ENCODE assay signal across 13 cellular contexts in the genomic region with DNA sequence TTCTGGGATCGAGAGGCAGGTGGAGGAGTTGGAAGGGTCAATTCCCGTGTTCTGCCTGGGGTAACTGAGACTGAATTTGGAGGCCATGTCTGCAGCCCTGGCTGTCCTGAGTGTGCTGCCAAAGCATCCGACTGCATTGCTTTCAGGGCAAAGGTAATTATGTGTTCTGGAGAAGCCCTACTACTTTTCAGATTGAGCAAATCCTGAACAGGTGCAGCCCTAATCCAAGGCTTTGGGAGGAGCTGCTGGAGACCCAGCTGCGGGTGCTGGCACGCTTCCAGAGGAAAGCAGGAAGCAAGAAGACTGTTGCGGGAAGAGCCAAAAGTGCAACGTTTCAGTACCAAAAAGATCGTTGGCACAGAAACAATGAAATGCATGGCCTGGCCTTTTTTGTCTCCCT.
DNase-seq lines count a peak whose midpoint lies in the region; ATAC-seq lines count a peak whose summit lies in the region.
"Had no signal": no experiment of that assay in that cellular context is flagged by ENCODE, and none has a peak within 500 bp of the region (broad histone marks: within the 10 kb centered on the region; RNA-seq: fewer than 3 reads in every experiment).

No MANE protein-coding gene starts in this region.

- H3K4me3 ChIP-seq in skeletal muscle cell (ENCODE audit: low read depth, low read length), result no peak overlapping the region
- H3K4me3 ChIP-seq: SJSA1 had no signal

- ATAC-seq in GM21786 (IDR thresholded peaks at IDR 0.05; ENCODE audit: unreplicated experiment), result no peak

- peak; percentile 77 for DNase-seq in NCI-H748 (lab: John Stamatoyannopoulos, UW; ENCODE audit: unreplicated experiment)
- DNase-seq in NCI-H748 treated with DMSO at 0.1 percent for 48 hours (lab: John Stamatoyannopoulos, UW), result no peak
- peak; percentile 18 for DNase-seq in NCI-H1092 (lab: John Stamatoyannopoulos, UW)
- DNase-seq in UCSD-AML1 (lab: John Stamatoyannopoulos, UW; ENCODE audit: unreplicated experiment), result peak; percentile 21
- DNase-seq in skeletal muscle cell (ENCODE audit: low read depth), result peak; percentile 5
- no peak for DNase-seq in effector CD8-positive, alpha-beta T cell (lab: John Stamatoyannopoulos, UW)
- no peak for DNase-seq in activated CD4-positive, alpha-beta T cell treated with anti-CD3 and anti-CD28 coated beads for 1 hour
- DNase-seq: activated gamma-delta T cell treated with Interleukin-2 at 50 U/mL for 16 hours; effector CD4-positive, alpha-beta T cell; MM.1S; NCI-H526 treated with DMSO at 0.1 percent for 48 hours had no signal

Comparison
In these comparisons a context has a peak if more than half of its experiments do, and no peak if none do; other contexts are left out.
1. DNase-seq: peak in NCI-H748 (single experiment), NCI-H1092 (single experiment), UCSD-AML1 (single experiment) and skeletal muscle cell (single experiment); none in NCI-H748 treated with DMSO at 0.1 percent for 48 hours (single experiment), effector CD8-positive, alpha-beta T cell (single experiment) and activated CD4-positive, alpha-beta T cell treated with anti-CD3 and anti-CD28 coated beads for 1 hour (single experiment).